In the genomic region with DNA sequence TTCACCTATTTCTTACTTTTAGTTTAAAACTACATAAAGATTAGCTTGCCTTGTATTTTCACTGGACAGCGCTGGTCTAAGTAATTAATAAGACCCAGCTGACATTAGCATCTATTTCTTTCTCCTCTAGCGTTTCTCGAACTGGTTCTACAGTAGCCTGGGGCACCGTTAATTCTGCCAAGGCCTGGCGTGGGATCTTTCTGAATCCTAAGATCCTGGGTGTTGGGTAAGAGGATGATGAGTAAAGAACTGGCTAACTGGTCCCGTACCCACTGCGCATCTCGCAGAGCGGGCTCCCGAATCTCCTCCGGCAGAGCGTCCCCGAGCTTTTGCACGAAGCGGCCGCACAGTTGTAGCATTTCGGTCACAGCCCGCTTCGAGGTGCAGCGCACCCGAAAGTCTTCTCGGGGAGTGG, we compare ENCODE assay signal across 8 cellular contexts. TPM values are rescaled to one million over a fixed set of nuclear protein-coding genes. Genes with fewer than 3 reads are reported as not detected.
DNase-seq lines count a peak whose midpoint lies in the region; ATAC-seq and TF ChIP-seq lines count a peak whose summit lies in the region.

No MANE protein-coding gene starts in this region.

- peaks cover 44% of the 10 kb centered on the region for H3K79me2 ChIP-seq in hepatocyte

- no peaks in the 10 kb centered on the region for H3K36me3 ChIP-seq in hepatocyte (replicated peaks; ENCODE audit: insufficient read depth, low read depth)

- peak overlapping the region; percentile 79 for H3K4me2 ChIP-seq in hepatocyte

- no peaks in the 10 kb centered on the region for H4K20me1 ChIP-seq in hepatocyte (ENCODE audit: insufficient read depth, poor library complexity, severe bottlenecking)

- WGBS in hepatocyte (ENCODE audit: low lambda C conversion rate, missing lambda C conversion rate): 1% methylated on average over 22 of the region's 22 CpGs

- no peaks in the 10 kb centered on the region for H3K9me3 Mint-ChIP-seq in activated naive CD8-positive, alpha-beta T cell (ENCODE audit: low read depth)

- peak overlapping the region; percentile 72 for H2AFZ ChIP-seq in hepatocyte

- H3K9me2 ChIP-seq in hepatocyte (replicated peaks; ENCODE audit: insufficient read depth): no peaks in the 10 kb centered on the region

- H3K4me3 Mint-ChIP-seq in activated naive CD8-positive, alpha-beta T cell: peak overlapping the region; percentile 99

- no peaks in the 10 kb centered on the region for H3K36me3 Mint-ChIP-seq in activated naive CD8-positive, alpha-beta T cell

- TF ChIP-seq CTCF in hepatocyte (IDR thresholded peaks at IDR 0.05; ENCODE audit: poor library complexity): no peak

- H3K27me3 Mint-ChIP-seq in activated naive CD8-positive, alpha-beta T cell: no peaks in the 10 kb centered on the region

- H3K27ac ChIP-seq in hepatocyte: peak overlapping the region; percentile 98
- H3K27ac ChIP-seq in skin epidermis: peak overlapping the region in 20 of 21 experiments; percentile 71 to 98 (median 95)

- peaks cover 44% of the 10 kb centered on the region for H3K4me1 Mint-ChIP-seq in activated naive CD8-positive, alpha-beta T cell (ENCODE audit: low read depth)

- H3K9me3 ChIP-seq in hepatocyte (ENCODE audit: low read depth): no peaks in the 10 kb centered on the region

- H3K27ac Mint-ChIP-seq in activated naive CD8-positive, alpha-beta T cell: peak overlapping the region; percentile 96

- H3K4me3 ChIP-seq in GM08714 (ENCODE audit: low read length) (peak overlapping the region; percentile 96), hepatocyte (peak overlapping the region; percentile 87), skin epidermis (peak overlapping the region; percentile 47 to 97 (median 90))

- peaks cover 13% of the 10 kb centered on the region for H3K4me1 ChIP-seq in hepatocyte (ENCODE audit: insufficient read depth)

- H3K27me3 ChIP-seq in hepatocyte: no peaks in the 10 kb centered on the region

- DNase-seq in 8988T (peak; percentile 43), NCI-H1092 treated with DMSO at 0.1 percent for 48 hours (lab: John Stamatoyannopoulos, UW) (peak; percentile 86), hepatocyte (ENCODE audit: low spot score) (no peak)
- no peak for DNase-seq in stimulated activated naive CD4-positive, alpha-beta T cell (lab: John Stamatoyannopoulos, UW)

- ATAC-seq in HG02623 (IDR thresholded peaks at IDR 0.05; ENCODE audit: unreplicated experiment): peak; percentile 26

RNA-seq across cellular contexts. Expression of a gene that starts 0.3 kb away (rescaled TPM):
- total RNA-seq in hepatocyte: 34.2 and 39.5 TPM in 2 replicates
- polyA plus RNA-seq in hepatocyte: 25.1 and 27.2 TPM in 2 replicates

RNA-seq across cellular contexts. Expression of a gene that starts 0.4 kb away (rescaled TPM):
- 8.9 and 14.3 TPM in 2 replicates for total RNA-seq in hepatocyte
- polyA plus RNA-seq in hepatocyte: 6.0 and 8.8 TPM in 2 replicates

RNA-seq across cellular contexts. Expression of a gene that starts 56.2 kb away (rescaled TPM):
- total RNA-seq in hepatocyte: 0.96 TPM in 1 of 2 replicates, not detected in the other
- 0.44 and 0.57 TPM in 2 replicates for polyA plus RNA-seq in hepatocyte

Comparison
In these comparisons a context has a peak if more than half of its experiments do, and no peak if none do; other contexts are left out.
1. DNase-seq: peak in 8988T (single experiment) and NCI-H1092 treated with DMSO at 0.1 percent for 48 hours (single experiment); none in hepatocyte (single experiment) and stimulated activated naive CD4-positive, alpha-beta T cell (0 of 6).
2. Peak in every context shown above with its lines, with median percentiles within 50 percentile points of each other: H3K4me3 ChIP-seq.